Comparison of ENCODE assay signal across 41 cellular contexts in genomic region chr16:81221731-81222130, GRCh38. TPM values are rescaled to one million over a fixed set of nuclear protein-coding genes. Genes with fewer than 3 reads are reported as not detected.
"Had no signal": no experiment of that assay in that cellular context is flagged by ENCODE, and none has a peak within 500 bp of the region (broad histone marks: within the 10 kb centered on the region; RNA-seq: fewer than 3 reads in every experiment).

No MANE protein-coding gene starts in this region.

- DNase-seq: activated effector memory CD4-positive, alpha-beta T cell treated with anti-CD3 and anti-CD28 coated beads, Interleukin-2, amount 50 U/mL, for 16 hours; activated effector memory CD4-positive, alpha-beta T cell treated with Interleukin-2 at 50 U/mL for 16 hours; activated gamma-delta T cell; activated gamma-delta T cell treated with Interleukin-2 at 50 U/mL for 16 hours; activated naive CD4-positive, alpha-beta T cell; activated naive CD4-positive, alpha-beta T cell treated with anti-CD3 and anti-CD28 coated beads for 36 hours; activated naive CD4-positive, alpha-beta T cell treated with anti-CD3 and anti-CD28 coated beads, Interleukin-2, amount 10 ng/mL, durations not matched to agents 7 days and 5 days; activated naive CD4-positive, alpha-beta T cell treated with anti-CD3 and anti-CD28 coated beads, Interleukin-2, amount 50 U/mL, for 16 hours; activated naive CD4-positive, alpha-beta T cell treated with Interleukin-2 at 50 U/mL for 16 hours; activated naive CD8-positive, alpha-beta T cell treated with anti-CD3 and anti-CD28 coated beads for 36 hours; activated naive CD8-positive, alpha-beta T cell treated with anti-CD3 and anti-CD28 coated beads, Interleukin-2, amount 10 ng/mL, durations not matched to agents 7 days and 5 days; activated naive CD8-positive, alpha-beta T cell treated with anti-CD3 and anti-CD28 coated beads, Interleukin-2, amount 50 U/mL, for 24 hours; activated T-cell treated with anti-CD3 and anti-CD28 coated beads, Interleukin-2, amount 50 U/mL, for 1 hour; activated T-cell treated with anti-CD3 and anti-CD28 coated beads, Interleukin-2, amount 50 U/mL, for 24 hours; activated T-cell treated with anti-CD3 and anti-CD28 coated beads, Interleukin-2, amount 50 U/mL, for 4 hours; activated T-cell treated with anti-CD3 and anti-CD28 coated beads, Interleukin-2, amount 50 U/mL, for 48 hours; activated T-cell treated with anti-CD3 and anti-CD28 coated beads, Interleukin-2, amount 50 U/mL, for 72 hours; adrenal gland; amniotic stem cell; amygdala; aorta; body of pancreas; brain microvascular endothelial cell; caudate nucleus; central memory CD4-positive, alpha-beta T cell; cerebellar nuclear complex had no signal

- H3K27ac Mint-ChIP-seq: activated naive CD4-positive, alpha-beta T cell treated with anti-CD3 and anti-CD28 coated beads for 36 hours; activated naive CD4-positive, alpha-beta T cell treated with anti-CD3 and anti-CD28 coated beads, Interleukin-2, amount 10 ng/mL, durations not matched to agents 7 days and 5 days; activated naive CD4-positive, alpha-beta T cell treated with anti-CD3 and anti-CD28 coated beads, Interleukin-2, amount 50 U/mL, for 24 hours; activated naive CD4-positive, alpha-beta T cell treated with anti-CD3 and anti-CD28 coated beads, Interleukin-2, amount 50 U/mL, for 72 hours; activated naive CD8-positive, alpha-beta T cell; activated naive CD8-positive, alpha-beta T cell treated with anti-CD3 and anti-CD28 coated beads for 36 hours; activated naive CD8-positive, alpha-beta T cell treated with anti-CD3 and anti-CD28 coated beads, Interleukin-2, amount 10 ng/mL, durations not matched to agents 7 days and 5 days; activated naive CD8-positive, alpha-beta T cell treated with anti-CD3 and anti-CD28 coated beads, Interleukin-2, amount 50 U/mL, for 24 hours; activated T-cell treated with anti-CD3 and anti-CD28 coated beads, Interleukin-2, amount 50 U/mL, for 24 hours; activated T-cell treated with anti-CD3 and anti-CD28 coated beads, Interleukin-2, amount 50 U/mL, for 72 hours; activated T-helper 1 cell treated with anti-CD3 and anti-CD28 coated beads, Interleukin-12 subunit alpha, Interleukin-12 subunit beta, Interleukin-2, Interleukin-4 antibody, amounts not matched to agents 30 ng/mL and 10 ng/mL and 1 ng/mL, durations not matched to agents 14 hours and 24 hours and 36 hours; activated T-helper 17 cell treated with anti-CD3 and anti-CD28 coated beads, Interleukin-2, amount 50 U/mL, for 72 hours; activated T-helper 2 cell treated with anti-CD3 and anti-CD28 coated beads, Interferon-gamma antibody, Interleukin-2, Interleukin-4, amounts not matched to agents 10 μg/mL and 5 μg/mL and 100 μg/mL, durations not matched to agents 14 hours and 24 hours and 36 hours; brain had no signal

- H3K9me3 Mint-ChIP-seq: activated naive CD4-positive, alpha-beta T cell treated with anti-CD3 and anti-CD28 coated beads for 36 hours; activated naive CD4-positive, alpha-beta T cell treated with anti-CD3 and anti-CD28 coated beads, Interleukin-2, amount 10 ng/mL, durations not matched to agents 7 days and 5 days; activated naive CD4-positive, alpha-beta T cell treated with anti-CD3 and anti-CD28 coated beads, Interleukin-2, amount 50 U/mL, for 24 hours; activated naive CD4-positive, alpha-beta T cell treated with anti-CD3 and anti-CD28 coated beads, Interleukin-2, amount 50 U/mL, for 72 hours; activated naive CD8-positive, alpha-beta T cell treated with anti-CD3 and anti-CD28 coated beads for 36 hours; activated naive CD8-positive, alpha-beta T cell treated with anti-CD3 and anti-CD28 coated beads, Interleukin-2, amount 10 ng/mL, durations not matched to agents 7 days and 5 days; activated naive CD8-positive, alpha-beta T cell treated with anti-CD3 and anti-CD28 coated beads, Interleukin-2, amount 50 U/mL, for 24 hours; activated T-cell treated with anti-CD3 and anti-CD28 coated beads, Interleukin-2, amount 50 U/mL, for 24 hours; activated T-cell treated with anti-CD3 and anti-CD28 coated beads, Interleukin-2, amount 50 U/mL, for 4 hours; activated T-cell treated with anti-CD3 and anti-CD28 coated beads, Interleukin-2, amount 50 U/mL, for 72 hours; activated T-helper 1 cell treated with anti-CD3 and anti-CD28 coated beads, Interleukin-12 subunit alpha, Interleukin-12 subunit beta, Interleukin-2, Interleukin-4 antibody, amounts not matched to agents 30 ng/mL and 10 ng/mL and 1 ng/mL, durations not matched to agents 14 hours and 24 hours and 36 hours; activated T-helper 17 cell treated with anti-CD3 and anti-CD28 coated beads, Interleukin-2, amount 50 U/mL, for 72 hours; activated T-helper 2 cell treated with anti-CD3 and anti-CD28 coated beads, Interferon-gamma antibody, Interleukin-2, Interleukin-4, amounts not matched to agents 10 μg/mL and 5 μg/mL and 100 μg/mL, durations not matched to agents 14 hours and 24 hours and 36 hours; brain; central memory CD8-positive, alpha-beta T cell had no signal

- H3K4me3 ChIP-seq: adrenal gland, ascending aorta, body of pancreas, breast epithelium, cardiac muscle cell had no signal

- H3K4me1 ChIP-seq: adrenal gland, ascending aorta, body of pancreas, breast epithelium had no signal

- H3K4me1 Mint-ChIP-seq: activated naive CD4-positive, alpha-beta T cell treated with anti-CD3 and anti-CD28 coated beads, Interleukin-2, amount 10 ng/mL, durations not matched to agents 7 days and 5 days; activated naive CD4-positive, alpha-beta T cell treated with anti-CD3 and anti-CD28 coated beads, Interleukin-2, amount 50 U/mL, for 24 hours; activated naive CD8-positive, alpha-beta T cell treated with anti-CD3 and anti-CD28 coated beads for 36 hours; activated naive CD8-positive, alpha-beta T cell treated with anti-CD3 and anti-CD28 coated beads, Interleukin-2, amount 10 ng/mL, durations not matched to agents 7 days and 5 days; activated naive CD8-positive, alpha-beta T cell treated with anti-CD3 and anti-CD28 coated beads, Interleukin-2, amount 50 U/mL, for 24 hours; activated T-helper 17 cell treated with anti-CD3 and anti-CD28 coated beads, Interleukin-2, amount 50 U/mL, for 72 hours; central memory CD8-positive, alpha-beta T cell had no signal

- H3K27ac ChIP-seq: adrenal gland, ascending aorta, body of pancreas, brain microvascular endothelial cell, breast epithelium, cardiac muscle cell had no signal

- ATAC-seq: activated naive CD4-positive, alpha-beta T cell treated with anti-CD3 and anti-CD28 coated beads, Interleukin-2, amount 50 U/mL, for 72 hours; activated naive CD8-positive, alpha-beta T cell treated with anti-CD3 and anti-CD28 coated beads, Interleukin-2, amount 50 U/mL, for 24 hours; activated T-cell treated with anti-CD3 and anti-CD28 coated beads, Interleukin-2, amount 50 U/mL, for 4 hours; activated T-cell treated with anti-CD3 and anti-CD28 coated beads, Interleukin-2, amount 50 U/mL, for 72 hours; activated T-helper 17 cell treated with anti-CD3 and anti-CD28 coated beads, Interleukin-2, amount 50 U/mL, for 72 hours; body of pancreas had no signal

- H3K36me3 Mint-ChIP-seq: activated naive CD4-positive, alpha-beta T cell treated with anti-CD3 and anti-CD28 coated beads, Interleukin-2, amount 10 ng/mL, durations not matched to agents 7 days and 5 days; activated naive CD4-positive, alpha-beta T cell treated with anti-CD3 and anti-CD28 coated beads, Interleukin-2, amount 50 U/mL, for 72 hours; activated naive CD8-positive, alpha-beta T cell; activated naive CD8-positive, alpha-beta T cell treated with anti-CD3 and anti-CD28 coated beads for 36 hours; activated naive CD8-positive, alpha-beta T cell treated with anti-CD3 and anti-CD28 coated beads, Interleukin-2, amount 10 ng/mL, durations not matched to agents 7 days and 5 days; brain had no signal

- H3K27me3 Mint-ChIP-seq: brain had no signal

- H3K36me3 ChIP-seq: adrenal gland, ascending aorta, brain microvascular endothelial cell, breast epithelium, cardiac muscle cell had no signal

- H3K4me3 Mint-ChIP-seq: activated naive CD4-positive, alpha-beta T cell treated with anti-CD3 and anti-CD28 coated beads for 36 hours; activated naive CD4-positive, alpha-beta T cell treated with anti-CD3 and anti-CD28 coated beads, Interleukin-2, amount 10 ng/mL, durations not matched to agents 7 days and 5 days; activated naive CD4-positive, alpha-beta T cell treated with anti-CD3 and anti-CD28 coated beads, Interleukin-2, amount 50 U/mL, for 24 hours; activated naive CD8-positive, alpha-beta T cell; activated naive CD8-positive, alpha-beta T cell treated with anti-CD3 and anti-CD28 coated beads for 36 hours; activated naive CD8-positive, alpha-beta T cell treated with anti-CD3 and anti-CD28 coated beads, Interleukin-2, amount 10 ng/mL, durations not matched to agents 7 days and 5 days; activated naive CD8-positive, alpha-beta T cell treated with anti-CD3 and anti-CD28 coated beads, Interleukin-2, amount 50 U/mL, for 24 hours; activated T-cell treated with anti-CD3 and anti-CD28 coated beads, Interleukin-2, amount 50 U/mL, for 24 hours; activated T-cell treated with anti-CD3 and anti-CD28 coated beads, Interleukin-2, amount 50 U/mL, for 4 hours; activated T-cell treated with anti-CD3 and anti-CD28 coated beads, Interleukin-2, amount 50 U/mL, for 72 hours; activated T-helper 1 cell treated with anti-CD3 and anti-CD28 coated beads, Interleukin-12 subunit alpha, Interleukin-12 subunit beta, Interleukin-2, Interleukin-4 antibody, amounts not matched to agents 30 ng/mL and 10 ng/mL and 1 ng/mL, durations not matched to agents 14 hours and 24 hours and 36 hours; activated T-helper 17 cell treated with anti-CD3 and anti-CD28 coated beads, Interleukin-2, amount 50 U/mL, for 72 hours; brain; central memory CD8-positive, alpha-beta T cell had no signal

- H3K27me3 ChIP-seq: adrenal gland, ascending aorta, body of pancreas, breast epithelium, cardiac muscle cell had no signal

RNA-seq across cellular contexts. Expression of gene BCO1, which starts 16.8 kb away (rescaled TPM):
- total RNA-seq: activated naive CD4-positive, alpha-beta T cell treated with anti-CD3 and anti-CD28 coated beads for 36 hours; activated naive CD4-positive, alpha-beta T cell treated with anti-CD3 and anti-CD28 coated beads, Interleukin-2, amount 50 U/mL, for 72 hours; activated naive CD8-positive, alpha-beta T cell treated with anti-CD3 and anti-CD28 coated beads for 36 hours; activated naive CD8-positive, alpha-beta T cell treated with anti-CD3 and anti-CD28 coated beads, Interleukin-2, amount 10 ng/mL, durations not matched to agents 7 days and 5 days; activated T-cell treated with anti-CD3 and anti-CD28 coated beads, Interleukin-2, amount 50 U/mL, for 4 hours; activated T-cell treated with anti-CD3 and anti-CD28 coated beads, Interleukin-2, amount 50 U/mL, for 72 hours; activated T-helper 1 cell treated with anti-CD3 and anti-CD28 coated beads, Interleukin-12 subunit alpha, Interleukin-12 subunit beta, Interleukin-2, Interleukin-4 antibody, amounts not matched to agents 30 ng/mL and 10 ng/mL and 1 ng/mL, durations not matched to agents 14 hours and 24 hours and 36 hours; activated T-helper 17 cell treated with anti-CD3 and anti-CD28 coated beads, Interleukin-2, amount 50 U/mL, for 72 hours; activated T-helper 2 cell treated with anti-CD3 and anti-CD28 coated beads, Interferon-gamma antibody, Interleukin-2, Interleukin-4, amounts not matched to agents 10 μg/mL and 5 μg/mL and 100 μg/mL, durations not matched to agents 14 hours and 24 hours and 36 hours; adrenal gland; aorta; ascending aorta; astrocyte; body of pancreas; bronchial epithelial cell; cardiac muscle cell; cardiac septum; chondrocyte had no signal
- polyA plus RNA-seq: cardiac muscle cell had no signal
